In the genomic region with DNA sequence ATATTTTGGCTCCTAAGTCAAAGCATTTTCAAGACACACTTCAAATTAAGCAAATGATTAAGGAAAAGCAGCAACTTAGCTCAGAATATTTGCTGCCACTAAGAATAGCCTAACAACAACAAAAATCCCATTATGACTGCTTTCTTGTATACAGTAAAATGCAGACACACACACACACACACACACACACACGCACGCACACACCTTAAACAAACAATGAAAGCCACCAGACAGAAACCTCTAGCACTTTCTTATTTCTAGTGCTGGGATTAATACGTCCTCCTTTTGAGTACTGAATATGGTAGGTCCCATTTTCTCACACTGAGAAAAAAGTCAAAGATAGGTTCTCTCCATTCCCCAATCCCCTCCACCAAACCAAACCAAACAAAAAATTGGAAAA, we compare ENCODE assay signal across 36 cellular contexts. TPM values are rescaled to one million over a fixed set of nuclear protein-coding genes. Genes with fewer than 3 reads are reported as not detected.
"Had no signal": no experiment of that assay in that cellular context is flagged by ENCODE, and none has a peak within 500 bp of the region (broad histone marks: within the 10 kb centered on the region; RNA-seq: fewer than 3 reads in every experiment).

No MANE protein-coding gene starts in this region.

- H3K4me3 Mint-ChIP-seq: dendritic cell treated with granulocyte-macrophage colony-stimulating factor and Interleukin-4, amounts not matched to agents 40 ng/mL and 50 ng/mL, for 4 days; mesothelial cell of epicardium; naive B cell; natural killer cell treated with Interleukin-12 subunit alpha and Interleukin-12 subunit beta and Interleukin-15 and Interleukin-18, amount 100 ng/mL, for 72 hours; neural crest cell; stimulated activated memory B cell treated with anti-CD40 and anti-IgM and Interleukin-4, amounts not matched to agents 10 μg/mL and 1 μg/mL and 100 μg/mL, for 72 hours; type B pancreatic cell had no signal

- H3K36me3 ChIP-seq: esophagus squamous epithelium, sigmoid colon, tibial artery had no signal

- H3K27ac ChIP-seq: esophagus squamous epithelium, heart right ventricle, psoas muscle, sigmoid colon, testis, tibial artery had no signal

- ATAC-seq: heart right ventricle; left lobe of liver; mucosa of descending colon; natural killer cell treated with Interleukin-12 subunit alpha and Interleukin-12 subunit beta and Interleukin-15 and Interleukin-18, amount 100 ng/mL, for 72 hours; psoas muscle; right cardiac atrium; stimulated activated memory B cell treated with anti-CD40 and anti-IgM and Interleukin-4, amounts not matched to agents 10 μg/mL and 1 μg/mL and 100 μg/mL, for 72 hours; stimulated activated naive CD8-positive, alpha-beta T cell treated with anti-CD3 and anti-CD28 coated beads, Interleukin-15, Interleukin-2, amounts not matched to agents 100 U/mL and 50 U/mL, for 24 hours had no signal

- H3K9me3 ChIP-seq: esophagus squamous epithelium, heart right ventricle, mucosa of descending colon, psoas muscle, sigmoid colon, testis, tibial artery had no signal

- H3K27ac Mint-ChIP-seq: dendritic cell treated with granulocyte-macrophage colony-stimulating factor and Interleukin-4, amounts not matched to agents 40 ng/mL and 50 ng/mL, for 4 days; mesothelial cell of epicardium; naive B cell; natural killer cell treated with Interleukin-12 subunit alpha and Interleukin-12 subunit beta and Interleukin-15 and Interleukin-18, amount 100 ng/mL, for 72 hours; stimulated activated memory B cell treated with anti-CD40 and anti-IgM and Interleukin-4, amounts not matched to agents 10 μg/mL and 1 μg/mL and 100 μg/mL, for 72 hours; type B pancreatic cell had no signal

- H3K4me1 Mint-ChIP-seq: mesothelial cell of epicardium; naive B cell; stimulated activated memory B cell treated with anti-CD40 and anti-IgM and Interleukin-4, amounts not matched to agents 10 μg/mL and 1 μg/mL and 100 μg/mL, for 72 hours had no signal

- H3K9me3 Mint-ChIP-seq: dendritic cell treated with granulocyte-macrophage colony-stimulating factor and Interleukin-4, amounts not matched to agents 40 ng/mL and 50 ng/mL, for 4 days; mesothelial cell of epicardium; naive B cell; natural killer cell treated with Interleukin-12 subunit alpha and Interleukin-12 subunit beta and Interleukin-15 and Interleukin-18, amount 100 ng/mL, for 72 hours; neural crest cell; stimulated activated memory B cell treated with anti-CD40 and anti-IgM and Interleukin-4, amounts not matched to agents 10 μg/mL and 1 μg/mL and 100 μg/mL, for 72 hours; type B pancreatic cell had no signal

- H3K4me1 ChIP-seq: esophagus squamous epithelium, heart right ventricle, psoas muscle, sigmoid colon, testis, tibial artery had no signal

- H3K36me3 Mint-ChIP-seq: mesothelial cell of epicardium; naive B cell; natural killer cell treated with Interleukin-12 subunit alpha and Interleukin-12 subunit beta and Interleukin-15 and Interleukin-18, amount 100 ng/mL, for 72 hours; stimulated activated memory B cell treated with anti-CD40 and anti-IgM and Interleukin-4, amounts not matched to agents 10 μg/mL and 1 μg/mL and 100 μg/mL, for 72 hours; type B pancreatic cell had no signal

- H3K27me3 Mint-ChIP-seq: natural killer cell treated with Interleukin-12 subunit alpha and Interleukin-12 subunit beta and Interleukin-15 and Interleukin-18, amount 100 ng/mL, for 72 hours; stimulated activated memory B cell treated with anti-CD40 and anti-IgM and Interleukin-4, amounts not matched to agents 10 μg/mL and 1 μg/mL and 100 μg/mL, for 72 hours had no signal

- DNase-seq: effector CD8-positive, alpha-beta T cell; esophagus squamous epithelium; foreskin melanocyte; glutamatergic neuron; heart right ventricle; hippocampal formation; mesenchymal stem cell; mucosa of descending colon; naive B cell; nucleus accumbens; psoas muscle; right cardiac atrium; sigmoid colon; stimulated activated CD4-positive, alpha-beta T cell treated with anti-CD3 and anti-CD28 coated beads, Interleukin-2, amount 100 ng/mL, for 24 hours; stimulated activated CD4-positive, alpha-beta T cell treated with anti-CD3 and anti-CD28 coated beads, Interleukin-4, amount 100 ng/mL, for 4 hours; stimulated activated naive CD8-positive, alpha-beta T cell treated with anti-CD3 and anti-CD28 coated beads, Interleukin-15, Interleukin-2, amounts not matched to agents 100 U/mL and 50 U/mL, for 24 hours; substantia nigra; testis; tibial artery had no signal

- H3K27me3 ChIP-seq: esophagus squamous epithelium, heart right ventricle, sigmoid colon, testis, tibial artery had no signal

- H3K4me3 ChIP-seq: esophagus squamous epithelium, heart right ventricle, mucosa of descending colon, psoas muscle, sigmoid colon, testis, tibial artery had no signal

RNA-seq across cellular contexts. Expression of a gene that starts 23.4 kb away (rescaled TPM):
- total RNA-seq: cerebellum; endothelial cell of umbilical vein; epithelial cell of proximal tubule; esophagus squamous epithelium; heart right ventricle; left lobe of liver; lower leg skin; lung microvascular endothelial cell; mesothelial cell of epicardium; mucosa of descending colon; natural killer cell treated with Interleukin-12 subunit alpha and Interleukin-12 subunit beta and Interleukin-15 and Interleukin-18, amount 100 ng/mL, for 72 hours; neural crest cell; osteocyte; renal cortical epithelial cell; right cardiac atrium; sigmoid colon; skeletal muscle tissue; urinary bladder had no signal
- polyA plus RNA-seq: endothelial cell of umbilical vein, heart right ventricle, keratinocyte, psoas muscle, right cardiac atrium, sigmoid colon, urinary bladder had no signal
